Comparison of ENCODE assay signal across 18 cellular contexts in the genomic region with DNA sequence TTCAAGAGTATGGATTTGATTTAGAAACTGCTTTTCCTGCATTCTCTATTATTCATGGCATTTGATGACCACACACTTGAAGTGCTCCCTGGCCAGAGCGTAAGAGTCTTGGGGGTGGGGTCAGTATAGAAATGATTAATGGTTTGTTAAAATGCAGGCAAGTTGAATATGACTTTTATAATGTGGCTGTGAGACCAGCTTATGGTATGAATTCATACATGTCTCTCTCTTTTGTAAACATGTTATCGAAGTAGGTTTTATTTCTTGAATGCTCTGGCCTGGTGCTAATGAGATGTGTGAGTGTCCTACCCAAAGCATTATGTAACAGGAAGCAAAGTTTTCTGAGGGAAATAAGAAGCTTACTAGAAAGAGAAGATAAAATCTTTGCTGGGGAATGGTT.
DNase-seq lines count a peak whose midpoint lies in the region; ATAC-seq and TF ChIP-seq lines count a peak whose summit lies in the region.
"Had no signal": no experiment of that assay in that cellular context is flagged by ENCODE, and none has a peak within 500 bp of the region (broad histone marks: within the 10 kb centered on the region; RNA-seq: fewer than 3 reads in every experiment).

No MANE protein-coding gene starts in this region.

- H3K36me3 ChIP-seq in urinary bladder (ENCODE audit: insufficient read depth) (no peaks in the 10 kb centered on the region), gastroesophageal sphincter (no peaks in the 10 kb centered on the region)
- H3K36me3 ChIP-seq: heart left ventricle, tibial artery had no signal

- H3K36me3 Mint-ChIP-seq in HFFc6 (ENCODE audit: low read depth): no peaks in the 10 kb centered on the region

- no peaks in the 10 kb centered on the region for H3K27me3 ChIP-seq in gastroesophageal sphincter
- H3K27me3 ChIP-seq: tibial artery had no signal

- H3K9me3 ChIP-seq in gastroesophageal sphincter: no peaks in the 10 kb centered on the region
- H3K9me3 ChIP-seq: heart left ventricle, tibial artery had no signal

- no peak for TF ChIP-seq EP300 in gastroesophageal sphincter (IDR thresholded peaks at IDR 0.05)

- no peaks in the 10 kb centered on the region; the same call in 1 of the 2 replicates for H3K27me3 Mint-ChIP-seq in HFFc6 (ENCODE audit: insufficient read depth)
- H3K27me3 Mint-ChIP-seq: activated B cell treated with CpG ODN at 0.5 μM for 24 hours; activated naive CD8-positive, alpha-beta T cell treated with anti-CD3 and anti-CD28 coated beads, Interleukin-2, amount 50 U/mL, for 24 hours; T-helper 17 cell had no signal

- WGBS in urinary bladder: 30% methylated on average over 2 of the region's 2 CpGs
- 15 to 46% methylated on average over 2 of the region's 2 CpGs for WGBS in gastroesophageal sphincter (ENCODE audit: low coverage in 1 of 2), 2 donors

- peak overlapping the region; percentile 47 for H3K27ac Mint-ChIP-seq in HFFc6
- H3K27ac Mint-ChIP-seq: activated B cell treated with CpG ODN at 0.5 μM for 24 hours; activated naive CD8-positive, alpha-beta T cell treated with anti-CD3 and anti-CD28 coated beads, Interleukin-2, amount 50 U/mL, for 24 hours; GM23338 had no signal

- no peak for TF ChIP-seq POLR2A in gastroesophageal sphincter (IDR thresholded peaks at IDR 0.05)

- DNase-seq in HFFc6 (peak; percentile 26), cardiac fibroblast (ENCODE audit: low read depth in 2 of 2) (peak; percentile 35 to 66), iris pigment epithelial cell (ENCODE audit: low read depth) (peak; percentile 70), NCI-H748 treated with DMSO at 0.1 percent for 48 hours (lab: John Stamatoyannopoulos, UW) (no peak), OCI-M1 (lab: John Stamatoyannopoulos, UW) (no peak)
- DNase-seq: activated B cell treated with CpG ODN at 0.5 μM for 24 hours; activated naive CD8-positive, alpha-beta T cell treated with anti-CD3 and anti-CD28 coated beads, Interleukin-2, amount 50 U/mL, for 24 hours; cerebellar nuclear complex; heart left ventricle; NCI-H1436; stimulated activated CD4-positive, alpha-beta T cell treated with anti-CD3 and anti-CD28 coated beads, Interleukin-4, amount 100 ng/mL, for 4 hours; T-helper 17 cell; tibial artery had no signal

- no peaks in the 10 kb centered on the region for H3K4me1 ChIP-seq in urinary bladder (ENCODE audit: insufficient read depth)
- H3K4me1 ChIP-seq in gastroesophageal sphincter: peaks cover 3 to 36% (median 7%) of the 10 kb centered on the region in 3 donors

- ATAC-seq in gastroesophageal sphincter: no peak
- ATAC-seq: GM23338, heart left ventricle, Right ventricle myocardium inferior, T-helper 17 cell had no signal

- H3K4me3 ChIP-seq in cardiac fibroblast (replicated peaks in 1 of 2; ENCODE audit: low read depth in 2 of 2, low read length in 2 of 2): no peak overlapping the region
- H3K4me3 ChIP-seq in urinary bladder (ENCODE audit: low read depth, low read length): no peak overlapping the region
- no peak overlapping the region for H3K4me3 ChIP-seq in gastroesophageal sphincter
- H3K4me3 ChIP-seq: GM23338, heart left ventricle, tibial artery had no signal

- H3K27ac ChIP-seq in urinary bladder (ENCODE audit: low read depth) (peak overlapping the region; percentile 10), gastroesophageal sphincter (peak overlapping the region in 1 of 4 donors; percentile 11)
- H3K27ac ChIP-seq: C4-2B, tibial artery had no signal

- peaks cover 40% of the 10 kb centered on the region for H3K4me1 Mint-ChIP-seq in HFFc6 (ENCODE audit: low read depth)

- peak overlapping the region; percentile 49; the same call in 1 of the 2 replicates for H3K4me3 Mint-ChIP-seq in HFFc6
- H3K4me3 Mint-ChIP-seq: activated B cell treated with CpG ODN at 0.5 μM for 24 hours; activated naive CD8-positive, alpha-beta T cell treated with anti-CD3 and anti-CD28 coated beads, Interleukin-2, amount 50 U/mL, for 24 hours; GM23338; T-helper 17 cell had no signal

- TF ChIP-seq CTCF in HFFc6 (IDR thresholded peaks at IDR 0.05) (no peak), cardiac fibroblast (IDR thresholded peaks at IDR 0.05; ENCODE audit: low read depth, low read length) (no peak), gastroesophageal sphincter (IDR thresholded peaks at IDR 0.05) (no peak)

- no peaks in the 10 kb centered on the region for H3K9me3 Mint-ChIP-seq in HFFc6
- H3K9me3 Mint-ChIP-seq: activated B cell treated with CpG ODN at 0.5 μM for 24 hours; activated naive CD8-positive, alpha-beta T cell treated with anti-CD3 and anti-CD28 coated beads, Interleukin-2, amount 50 U/mL, for 24 hours; GM23338 had no signal

Comparison
In these comparisons a context has a peak if more than half of its experiments do, and no peak if none do; other contexts are left out.
1. DNase-seq: peak in HFFc6 (single experiment), cardiac fibroblast (2 of 2) and iris pigment epithelial cell (single experiment); none in NCI-H748 treated with DMSO at 0.1 percent for 48 hours (single experiment) and OCI-M1 (single experiment).